In the genomic region with DNA sequence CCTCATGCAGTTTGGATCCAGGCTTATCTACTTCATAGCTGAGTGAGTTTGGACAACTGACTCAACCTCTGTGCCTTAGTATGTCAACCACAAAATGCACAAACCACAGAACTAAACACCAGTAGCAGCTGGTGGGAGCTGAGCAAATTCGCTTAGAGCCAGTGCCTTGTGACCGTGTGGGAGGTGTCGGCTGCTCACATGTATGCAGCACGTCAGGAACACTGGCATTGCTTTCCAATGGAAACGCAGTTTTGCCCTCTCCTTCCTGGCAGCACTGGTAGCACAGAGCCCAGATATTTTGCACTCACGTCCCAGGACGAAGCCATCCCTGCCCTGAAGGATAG, we compare ENCODE assay signal across 10 cellular contexts. TPM values are rescaled to one million over a fixed set of nuclear protein-coding genes. Genes with fewer than 3 reads are reported as not detected.
DNase-seq lines count a peak whose midpoint lies in the region; ATAC-seq and TF ChIP-seq lines count a peak whose summit lies in the region.
"Had no signal": no experiment of that assay in that cellular context is flagged by ENCODE, and none has a peak within 500 bp of the region (broad histone marks: within the 10 kb centered on the region; RNA-seq: fewer than 3 reads in every experiment).

No MANE protein-coding gene starts in this region.

- TF ChIP-seq CTCF in osteoblast (IDR thresholded peaks at IDR 0.05; ENCODE audit: extremely low read depth, low read depth, low read length) (no peak), foreskin keratinocyte (conservative IDR thresholded peaks at IDR 0.05) (no peak)

- H3K27ac ChIP-seq in cingulate gyrus (ENCODE audit: low read depth, low read length): peak overlapping the region; percentile 49
- peak overlapping the region; percentile 50 for H3K27ac ChIP-seq in osteoblast (ENCODE audit: low read depth, low read length)
- no peak overlapping the region for H3K27ac ChIP-seq in foreskin keratinocyte
- H3K27ac ChIP-seq: thyroid gland had no signal

- H3K4me1 ChIP-seq in osteoblast (ENCODE audit: insufficient read depth, low read length) (peaks cover 9% of the 10 kb centered on the region), foreskin keratinocyte (no peaks in the 10 kb centered on the region)
- H3K4me1 ChIP-seq: thyroid gland had no signal

- H3K36me3 ChIP-seq in MG63 (no peaks in the 10 kb centered on the region), osteoblast (ENCODE audit: insufficient read depth, low read length) (no peaks in the 10 kb centered on the region)
- H3K36me3 ChIP-seq: thyroid gland had no signal

- H3K9me3 ChIP-seq in MG63 (no peaks in the 10 kb centered on the region), osteoblast (ENCODE audit: low read depth, low read length) (no peaks in the 10 kb centered on the region)
- H3K9me3 ChIP-seq: thyroid gland had no signal

- no peak overlapping the region for H3K4me3 ChIP-seq in MG63
- no peak overlapping the region for H3K4me3 ChIP-seq in osteoblast (ENCODE audit: insufficient read depth, low read length)
- H3K4me3 ChIP-seq: thyroid gland had no signal

- H4K20me1 ChIP-seq in osteoblast (ENCODE audit: insufficient read depth, low read length): no peaks in the 10 kb centered on the region

- H3K4me2 ChIP-seq in osteoblast (ENCODE audit: insufficient read depth, low read length): peak overlapping the region; percentile 40

- no peaks in the 10 kb centered on the region for H3K79me2 ChIP-seq in osteoblast (ENCODE audit: insufficient read depth, low read length)

- peak; percentile 40 for DNase-seq in EH (ENCODE audit: low read depth)
- DNase-seq in MG63: peak; percentile 46
- DNase-seq in osteoblast (ENCODE audit: insufficient read length, low spot score, missing footprints): peak; percentile 99
- DNase-seq in stimulated activated CD4-positive, alpha-beta T cell treated with anti-CD3 and anti-CD28 coated beads, Interleukin-4, amount 100 ng/mL, for 24 hours: no peak
- no peak for DNase-seq in foreskin keratinocyte
- DNase-seq in iPS-NIHi7 (ENCODE audit: extremely low spot score): no peak
- DNase-seq: NCI-H510A treated with DMSO at 0.1 percent for 48 hours, thyroid gland had no signal

- ATAC-seq in foreskin keratinocyte (no peak), GM18907 (IDR thresholded peaks at IDR 0.05; ENCODE audit: unreplicated experiment) (no peak)

- no peak overlapping the region for H2AFZ ChIP-seq in osteoblast (ENCODE audit: low read length)

- H3K27me3 ChIP-seq in MG63: no peaks in the 10 kb centered on the region
- H3K27me3 ChIP-seq in osteoblast (ENCODE audit: insufficient read depth, low read length): peaks cover 5% of the 10 kb centered on the region
- no peaks in the 10 kb centered on the region for H3K27me3 ChIP-seq in foreskin keratinocyte
- H3K27me3 ChIP-seq: thyroid gland had no signal

RNA-seq across cellular contexts. Expression of a gene that starts 8.3 kb away (rescaled TPM):
- total RNA-seq in MG63 (2014; rRNA removed; shearing (Covaris generic); ENCODE audit: low replicate concordance): not detected in 2 replicates
- total RNA-seq in osteoblast (under 0.01 and 0.29 TPM in 2 replicates), foreskin keratinocyte (not detected in 2 replicates)
- not detected in 2 replicates for polyA plus RNA-seq in foreskin keratinocyte

RNA-seq across cellular contexts. Expression of a gene that starts 14.7 kb away (rescaled TPM):
- total RNA-seq in MG63 (2014; rRNA removed; shearing (Covaris generic); ENCODE audit: low replicate concordance): not detected in 2 replicates
- total RNA-seq in osteoblast (not detected in 2 replicates), foreskin keratinocyte (3.6 and 3.7 TPM in 2 replicates)
- polyA plus RNA-seq in foreskin keratinocyte: 1.4 and 2.4 TPM in 2 replicates

RNA-seq across cellular contexts. Expression of a gene that starts 35.1 kb away (rescaled TPM):
- total RNA-seq in MG63 (2014; rRNA removed; shearing (Covaris generic); ENCODE audit: low replicate concordance): 1.3 TPM in 1 of 2 replicates, not detected in the other
- total RNA-seq in osteoblast (1.8 and 2.7 TPM in 2 replicates), foreskin keratinocyte (3.9 and 4.9 TPM in 2 replicates)
- 6.7 and 9.0 TPM in 2 replicates for polyA plus RNA-seq in foreskin keratinocyte

RNA-seq across cellular contexts. Expression of a gene that starts 38.4 kb away (rescaled TPM):
- total RNA-seq in MG63 (2014; rRNA removed; shearing (Covaris generic); ENCODE audit: low replicate concordance): 0.79 TPM in 1 of 2 replicates, not detected in the other
- 0.36 and 0.59 TPM in 2 replicates for total RNA-seq in osteoblast
- 1.5 and 2.1 TPM in 2 replicates for total RNA-seq in foreskin keratinocyte
- polyA plus RNA-seq in foreskin keratinocyte: 2.6 and 3.8 TPM in 2 replicates

RNA-seq across cellular contexts. Expression of a gene that starts 43.9 kb away (rescaled TPM):
- 9.3 and 14.5 TPM in 2 replicates for total RNA-seq in MG63 (2014; rRNA removed; shearing (Covaris generic); ENCODE audit: low replicate concordance)
- total RNA-seq in osteoblast (14.5 and 18.3 TPM in 2 replicates), foreskin keratinocyte (3.0 and 3.7 TPM in 2 replicates)
- polyA plus RNA-seq in foreskin keratinocyte: 4.6 and 6.2 TPM in 2 replicates

Comparison
In these comparisons a context has a peak if more than half of its experiments do, and no peak if none do; other contexts are left out.
1. DNase-seq: peak in EH (single experiment), MG63 (single experiment) and osteoblast (single experiment); none in stimulated activated CD4-positive, alpha-beta T cell treated with anti-CD3 and anti-CD28 coated beads, Interleukin-4, amount 100 ng/mL, for 24 hours (single experiment), foreskin keratinocyte (0 of 2) and iPS-NIHi7 (single experiment).